Comparison of ENCODE assay signal across 9 cellular contexts in genomic region chr10:70758757-70759514, GRCh38. TPM values are rescaled to one million over a fixed set of nuclear protein-coding genes. Genes with fewer than 3 reads are reported as not detected.
DNase-seq lines count a peak whose midpoint lies in the region; ATAC-seq and TF ChIP-seq lines count a peak whose summit lies in the region.
"Had no signal": no experiment of that assay in that cellular context is flagged by ENCODE, and none has a peak within 500 bp of the region (broad histone marks: within the 10 kb centered on the region; RNA-seq: fewer than 3 reads in every experiment).

No MANE protein-coding gene starts in this region.

- H3K36me3 Mint-ChIP-seq in Calu3 (ENCODE audit: insufficient read depth, unreplicated experiment), result no peaks in the 10 kb centered on the region
- no peaks in the 10 kb centered on the region for H3K36me3 Mint-ChIP-seq in activated T-cell treated with anti-CD3 and anti-CD28 coated beads, Interleukin-2, amount 50 U/mL, for 72 hours (ENCODE audit: insufficient read depth in 2 of 2)
- H3K36me3 Mint-ChIP-seq: activated naive CD8-positive, alpha-beta T cell had no signal

- peak; percentile 56 to 60 for ATAC-seq in activated T-cell treated with anti-CD3 and anti-CD28 coated beads, Interleukin-2, amount 50 U/mL, for 72 hours (replicated peaks in 1 of 2)
- no peak for ATAC-seq in HG03175 (IDR thresholded peaks at IDR 0.05; ENCODE audit: unreplicated experiment)

- H3K4me1 Mint-ChIP-seq in Calu3 (ENCODE audit: low read depth, unreplicated experiment), result no peaks in the 10 kb centered on the region
- H3K4me1 Mint-ChIP-seq in activated T-cell treated with anti-CD3 and anti-CD28 coated beads, Interleukin-2, amount 50 U/mL, for 72 hours (ENCODE audit: low read depth), result peaks cover 15% of the 10 kb centered on the region

- no peak for TF ChIP-seq POLR2A in Peyer's patch (IDR thresholded peaks at IDR 0.05)

- H3K27ac ChIP-seq in Peyer's patch, result no peak overlapping the region

- CTCF ChIA-PET in Calu3 (lab: Charles Lee), result interaction anchor here (0.6 to 1.0 kb wide), 7 partner anchors 14 to 230 kb away, joined by 3 to 7 read pairs (median 4); no protein-coding TSS in a partner anchor

- no peaks in the 10 kb centered on the region for H3K36me3 ChIP-seq in Peyer's patch

- H3K4me3 ChIP-seq in Peyer's patch (no peak overlapping the region), fibroblast of pulmonary artery (replicated peaks; ENCODE audit: low read depth, low read length) (no peak overlapping the region)

- TF ChIP-seq CTCF in Calu3 (IDR thresholded peaks at IDR 0.05; ENCODE audit: unreplicated experiment) (peak; percentile 76), Peyer's patch (IDR thresholded peaks at IDR 0.05) (peak; percentile 49 to 76 (median 71)), fibroblast of pulmonary artery (IDR thresholded peaks at IDR 0.05; ENCODE audit: low read length, missing control alignments) (peak; percentile 74)

- no peaks in the 10 kb centered on the region for H3K9me3 ChIP-seq in Peyer's patch

- no peaks in the 10 kb centered on the region for H3K9me3 Mint-ChIP-seq in Calu3 (ENCODE audit: low read depth, unreplicated experiment)
- no peaks in the 10 kb centered on the region for H3K9me3 Mint-ChIP-seq in activated T-cell treated with anti-CD3 and anti-CD28 coated beads, Interleukin-2, amount 50 U/mL, for 72 hours

- no peaks in the 10 kb centered on the region for H3K27me3 ChIP-seq in Peyer's patch

- intact Hi-C loops in Calu3 (cut with micrococcal nuclease; ENCODE audit: unreplicated experiment), result loop anchor here (1.0 to 2.0 kb wide), 3 partner anchors 140 to 298 kb away; no protein-coding TSS in a partner anchor

- no TSS peak for BruUV-seq in Calu3 (replicated peaks; lab: Mats Ljungman, UMichigan)

- no peak for TF ChIP-seq EP300 in Ishikawa (IDR thresholded peaks at IDR 0.05; ENCODE audit: borderline replicate concordance)

- no peak overlapping the region for H3K4me3 Mint-ChIP-seq in Calu3 (ENCODE audit: low read depth, unreplicated experiment)
- H3K4me3 Mint-ChIP-seq in activated T-cell treated with anti-CD3 and anti-CD28 coated beads, Interleukin-2, amount 50 U/mL, for 72 hours, result no peak overlapping the region
- H3K4me3 Mint-ChIP-seq: activated naive CD8-positive, alpha-beta T cell had no signal

- no peak overlapping the region for H3K27ac Mint-ChIP-seq in Calu3 (ENCODE audit: unreplicated experiment)
- H3K27ac Mint-ChIP-seq in activated T-cell treated with anti-CD3 and anti-CD28 coated beads, Interleukin-2, amount 50 U/mL, for 72 hours, result peak overlapping the region; percentile 5
- H3K27ac Mint-ChIP-seq: activated naive CD8-positive, alpha-beta T cell had no signal

- H3K27me3 Mint-ChIP-seq in Calu3 (ENCODE audit: unreplicated experiment), result peaks cover 98% of the 10 kb centered on the region
- no peaks in the 10 kb centered on the region for H3K27me3 Mint-ChIP-seq in activated T-cell treated with anti-CD3 and anti-CD28 coated beads, Interleukin-2, amount 50 U/mL, for 72 hours (ENCODE audit: low read depth)
- H3K27me3 Mint-ChIP-seq: activated naive CD8-positive, alpha-beta T cell had no signal

- no peaks in the 10 kb centered on the region for H3K4me1 ChIP-seq in Peyer's patch

- peak; percentile 79 for DNase-seq in Calu3
- peak; percentile 55 to 89 (median 60) for DNase-seq in Peyer's patch
- DNase-seq in activated T-cell treated with anti-CD3 and anti-CD28 coated beads, Interleukin-2, amount 50 U/mL, for 72 hours, result peak; percentile 68 to 75
- DNase-seq in fibroblast of pulmonary artery (ENCODE audit: low read depth), result peak; percentile 77
- peak; percentile 20 for DNase-seq in non-pigmented ciliary epithelial cell (ENCODE audit: low read depth)
- DNase-seq in superior temporal gyrus (ENCODE audit: extremely low spot score), result peak; percentile 96

- peak; percentile 91 for TF ChIP-seq RAD21 in Ishikawa (IDR thresholded peaks at IDR 0.05; ENCODE audit: low read depth)

TF ChIP-seq in Ishikawa, 13 proteins besides CTCF, POLR2A, EP300 and RAD21:
- TF ChIP-seq TEAD4 (IDR thresholded peaks at IDR 0.05) (no peak), NFIC (IDR thresholded peaks at IDR 0.05) (no peak), FOXM1 (IDR thresholded peaks at IDR 0.05; ENCODE audit: borderline replicate concordance, low read depth) (no peak), REST (IDR thresholded peaks at IDR 0.05; ENCODE audit: low read depth) (no peak), TAF1 (IDR thresholded peaks at IDR 0.05; ENCODE audit: low read depth) (no peak), ZBTB7A (IDR thresholded peaks at IDR 0.05; ENCODE audit: low read depth) (no peak), TCF12 (IDR thresholded peaks at IDR 0.05; ENCODE audit: low read depth) (no peak), CREB1 (IDR thresholded peaks at IDR 0.05; ENCODE audit: low read depth) (no peak), YY1 (IDR thresholded peaks at IDR 0.05; ENCODE audit: low read depth) (no peak), EGR1 (IDR thresholded peaks at IDR 0.05) (no peak), MAX (IDR thresholded peaks at IDR 0.05) (no peak), USF1 (IDR thresholded peaks at IDR 0.05) (no peak), CEBPB (IDR thresholded peaks at IDR 0.05) (no peak)

RNA-seq across cellular contexts. Expression of gene TBATA, which starts 26.2 kb away (rescaled TPM):
- total RNA-seq in Calu3 (2022) (not detected in 2 replicates), Peyer's patch (not detected)
- total RNA-seq in activated T-cell treated with anti-CD3 and anti-CD28 coated beads, Interleukin-2, amount 50 U/mL, for 72 hours, result not detected

RNA-seq across cellular contexts. Expression of gene SGPL1, which starts 56.8 kb away (rescaled TPM):
- total RNA-seq in Calu3 (2022) (75.8 and 84.6 TPM in 2 replicates), Peyer's patch (100 to 1,000 TPM in 1 of 4 donors, 10 to 100 TPM in 3; 31.4 to 101 (median 82.1) TPM)
- total RNA-seq in activated T-cell treated with anti-CD3 and anti-CD28 coated beads, Interleukin-2, amount 50 U/mL, for 72 hours, result 10 to 100 TPM; 61.3 to 77.6 TPM

Comparison
In these comparisons a context has a peak if more than half of its experiments do, and no peak if none do; other contexts are left out.
1. DNase-seq: peak in every context shown above with its lines; median percentile 96 in superior temporal gyrus; 79 in Calu3; 77 in fibroblast of pulmonary artery; 72 in activated T-cell treated with anti-CD3 and anti-CD28 coated beads, Interleukin-2, amount 50 U/mL, for 72 hours; 60 in Peyer's patch; 20 in non-pigmented ciliary epithelial cell.